16 cellular contexts compared by ENCODE assay signal in genomic region chr11:112042161-112042960, GRCh38. TPM values are rescaled to one million over a fixed set of nuclear protein-coding genes. Genes with fewer than 3 reads are reported as not detected.
DNase-seq lines count a peak whose midpoint lies in the region; ATAC-seq and TF ChIP-seq lines count a peak whose summit lies in the region.
"Had no signal": no experiment of that assay in that cellular context is flagged by ENCODE, and none has a peak within 500 bp of the region (broad histone marks: within the 10 kb centered on the region; RNA-seq: fewer than 3 reads in every experiment).

No MANE protein-coding gene starts in this region.

- peaks cover 0 to 9% (median 0%) of the 10 kb centered on the region in 4 donors for H3K4me1 ChIP-seq in stomach

- H3K4me3 Mint-ChIP-seq in activated naive CD8-positive, alpha-beta T cell treated with anti-CD3 and anti-CD28 coated beads, Interleukin-2, amount 50 U/mL, for 24 hours: no peak overlapping the region
- H3K4me3 Mint-ChIP-seq: CD8-positive, alpha-beta T cell had no signal

- H3K9me3 ChIP-seq in stomach: no peaks in the 10 kb centered on the region
- H3K9me3 ChIP-seq: neutrophil had no signal

- DNase-seq in AG20443 (ENCODE audit: low spot score) (peak; percentile 20), HT-29 (ENCODE audit: low spot score) (peak; percentile 51), iris pigment epithelial cell (ENCODE audit: low read depth) (peak; percentile 78), stomach (no peak), cerebellar cortex (ENCODE audit: low spot score) (no peak), DMS53 (lab: John Stamatoyannopoulos, UW) (no peak), germinal center (ENCODE audit: low spot score) (no peak)
- DNase-seq in activated naive CD8-positive, alpha-beta T cell treated with anti-CD3 and anti-CD28 coated beads, Interleukin-2, amount 50 U/mL, for 24 hours: no peak
- DNase-seq: activated CD4-positive, alpha-beta T cell treated with anti-CD3 and anti-CD28 coated beads, Interleukin-2, amount 50 U/mL, for 48 hours; amygdala; CD8-positive, alpha-beta T cell; NCI-H1436; NCI-H69; stimulated activated CD4-positive, alpha-beta T cell treated with anti-CD3 and anti-CD28 coated beads, Interleukin-2, amount 100 ng/mL, for 24 hours had no signal

- peak overlapping the region; percentile 59 for H3K27ac Mint-ChIP-seq in activated naive CD8-positive, alpha-beta T cell treated with anti-CD3 and anti-CD28 coated beads, Interleukin-2, amount 50 U/mL, for 24 hours
- H3K27ac Mint-ChIP-seq: CD8-positive, alpha-beta T cell had no signal

- no peak for ATAC-seq in activated naive CD8-positive, alpha-beta T cell treated with anti-CD3 and anti-CD28 coated beads, Interleukin-2, amount 50 U/mL, for 24 hours
- ATAC-seq: CD8-positive, alpha-beta T cell had no signal

- peaks cover 19% of the 10 kb centered on the region for H3K4me1 Mint-ChIP-seq in activated naive CD8-positive, alpha-beta T cell treated with anti-CD3 and anti-CD28 coated beads, Interleukin-2, amount 50 U/mL, for 24 hours

- H3K27me3 Mint-ChIP-seq in activated naive CD8-positive, alpha-beta T cell treated with anti-CD3 and anti-CD28 coated beads, Interleukin-2, amount 50 U/mL, for 24 hours: no peaks in the 10 kb centered on the region

- no peaks in the 10 kb centered on the region for H3K9me3 Mint-ChIP-seq in activated naive CD8-positive, alpha-beta T cell treated with anti-CD3 and anti-CD28 coated beads, Interleukin-2, amount 50 U/mL, for 24 hours
- H3K9me3 Mint-ChIP-seq: CD8-positive, alpha-beta T cell had no signal

- no peak overlapping the region for H3K27ac ChIP-seq in stomach
- H3K27ac ChIP-seq: neutrophil, SK-N-MC had no signal

- TF ChIP-seq CTCF in stomach (IDR thresholded peaks at IDR 0.05): no peak

- peaks cover 30 to 95% (median 89%) of the 10 kb centered on the region in 4 donors for H3K36me3 ChIP-seq in stomach

- intact Hi-C loops in stomach (cut with DNase I; ENCODE audit: low total_unique reads): no loop called here

- H3K4me3 ChIP-seq in stomach: no peak overlapping the region
- H3K4me3 ChIP-seq: SK-N-MC had no signal

- peaks cover 64% of the 10 kb centered on the region for H3K36me3 Mint-ChIP-seq in activated naive CD8-positive, alpha-beta T cell treated with anti-CD3 and anti-CD28 coated beads, Interleukin-2, amount 50 U/mL, for 24 hours (ENCODE audit: low read depth)

- H3K27me3 ChIP-seq in stomach: no peaks in the 10 kb centered on the region
- H3K27me3 ChIP-seq: neutrophil had no signal

- no peak for TF ChIP-seq EP300 in stomach (IDR thresholded peaks at IDR 0.05)

- 51 to 64% (median 59%) methylated on average over 6 of the region's 6 CpGs for WGBS in stomach, 5 donors

- TF ChIP-seq POLR2A in stomach (IDR thresholded peaks at IDR 0.05): no peak

RNA-seq across cellular contexts. Expression of gene DLAT, which starts 17.2 kb away (rescaled TPM):
- 37.2 and 42.4 TPM in 2 replicates for total RNA-seq in HT-29 (2014; rRNA removed; shearing (Covaris generic))
- total RNA-seq in stomach: 10 to 100 TPM in 4 of 5 donors, 1 to 10 TPM in 1; 1.2 to 36.5 (median 13.9) TPM
- 10 to 100 TPM; 10.2 to 17.5 (median 14.7) TPM for polyA plus RNA-seq in stomach

RNA-seq across cellular contexts. Expression of gene PIH1D2, which starts 31.5 kb away (rescaled TPM):
- total RNA-seq in HT-29 (2014; rRNA removed; shearing (Covaris generic)): 0.52 and 0.97 TPM in 2 replicates
- 10 to 100 TPM in 1 of 5 donors, 1 to 10 TPM in 1, under 1 TPM in 1, not detected in 2; 0.55 to 12.5 (median 3.3) TPM for total RNA-seq in stomach
- polyA plus RNA-seq in stomach: 1 to 10 TPM; 1.6 to 4.4 (median 2.9) TPM

RNA-seq across cellular contexts. Expression of gene NKAPD1, which starts 31.7 kb away (rescaled TPM):
- 11.0 and 13.4 TPM in 2 replicates for total RNA-seq in HT-29 (2014; rRNA removed; shearing (Covaris generic))
- total RNA-seq in stomach: 10 to 100 TPM in 4 of 5 donors, 1 to 10 TPM in 1; 8.7 to 26.1 (median 23.5) TPM
- polyA plus RNA-seq in stomach: 10 to 100 TPM; 11.1 to 16.8 (median 14.3) TPM

RNA-seq across cellular contexts. Expression of gene TIMM8B, which starts 44.2 kb away (rescaled TPM):
- total RNA-seq in HT-29 (2014; rRNA removed; shearing (Covaris generic)): 212 and 216 TPM in 2 replicates
- 100 to 1,000 TPM in 1 of 5 donors, 10 to 100 TPM in 4; 13.9 to 107 (median 34.8) TPM for total RNA-seq in stomach
- polyA plus RNA-seq in stomach: 100 to 1,000 TPM in 2 of 3 donors, 10 to 100 TPM in 1; 95.9 to 126 (median 122) TPM

RNA-seq across cellular contexts. Expression of gene SDHD, which starts 44.3 kb away (rescaled TPM):
- 144 and 195 TPM in 2 replicates for total RNA-seq in HT-29 (2014; rRNA removed; shearing (Covaris generic))
- 100 to 1,000 TPM in 2 of 5 donors, 10 to 100 TPM in 3; 27.5 to 162 (median 62.5) TPM for total RNA-seq in stomach
- polyA plus RNA-seq in stomach: 100 to 1,000 TPM; 123 to 168 (median 137) TPM

Comparison
In these comparisons a context has a peak if more than half of its experiments do, and no peak if none do; other contexts are left out.
1. DNase-seq: peak in AG20443 (single experiment), HT-29 (single experiment) and iris pigment epithelial cell (single experiment); none in activated naive CD8-positive, alpha-beta T cell treated with anti-CD3 and anti-CD28 coated beads, Interleukin-2, amount 50 U/mL, for 24 hours (single experiment), stomach (single experiment), cerebellar cortex (single experiment), DMS53 (single experiment) and germinal center (single experiment).